ENCODE assay signal across 8 cellular contexts in genomic region chr5:60944904-60945759, GRCh38. TPM values are rescaled to one million over a fixed set of nuclear protein-coding genes. Genes with fewer than 3 reads are reported as not detected.
DNase-seq lines count a peak whose midpoint lies in the region; ATAC-seq, FAIRE-seq and TF ChIP-seq lines count a peak whose summit lies in the region.

Gene ERCC8, minus strand, starts transcription at chr5:60945070. Its CDS starts 62 bp downstream, at chr5:60945008.
Gene NDUFAF2, plus strand, starts transcription at chr5:60945205. Its CDS starts 51 bp downstream, at chr5:60945256.

- TF ChIP-seq POLR2A in GM12892 (IDR thresholded peaks at IDR 0.05; ENCODE audit: low read depth, low read length) (peak; percentile 75; the same call in 1 of the 2 replicates), adrenal gland (IDR thresholded peaks at IDR 0.05) (peak in 1 of 2 donors; percentile 52), upper lobe of left lung (IDR thresholded peaks at IDR 0.05) (peak in 3 of 4 donors; percentile 35 to 71 (median 39))

- 0 to 3% (median 1%) methylated on average over 21 to 61 of the region's 61 CpGs for WGBS in adrenal gland, 4 donors
- 0% methylated on average over 9 to 55 of the region's 61 CpGs for WGBS in upper lobe of left lung, 2 donors

- peaks cover 11 to 18% of the 10 kb centered on the region in 2 donors for H3K4me1 ChIP-seq in adrenal gland (replicated peaks in 1 of 2)
- peaks cover 14 to 23% (median 18%) of the 10 kb centered on the region in 4 donors for H3K4me1 ChIP-seq in upper lobe of left lung

- ATAC-seq in HG02840 (IDR thresholded peaks at IDR 0.05; ENCODE audit: low FRiP score, unreplicated experiment) (peak; percentile 100), left cardiac atrium (peak; percentile 100), upper lobe of left lung (ENCODE audit: low FRiP score in 2 of 2) (peak; percentile 99 to 100)

- DNase-seq in GM12892 (ENCODE audit: insufficient read length) (peak; percentile 80), NCI-H1436 (lab: John Stamatoyannopoulos, UW) (peak; percentile 87), SW480 (ENCODE audit: low spot score) (peak; percentile 90), adrenal gland (peak; percentile 90 to 97 (median 93)), left cardiac atrium (peak; percentile 94), posterior cingulate gyrus (peak; percentile 85 to 99 (median 93)), upper lobe of left lung (peak; percentile 92 to 94)

- peak; percentile 98 for FAIRE-seq in GM12892 (lab: Jason Lieb, UNC)

- H3K4me3 ChIP-seq in adrenal gland (peak within 1 kb of the TSS in 3 of 4 donors; percentile 66 to 92 (median 79)), upper lobe of left lung (peak within 1 kb of the TSS; percentile 74 to 80 (median 76))

- H3K27ac ChIP-seq in adrenal gland (peak within 1 kb of the TSS; percentile 18 to 84 (median 74)), upper lobe of left lung (peak within 1 kb of the TSS; percentile 80 to 88 (median 84))

- H3K27me3 ChIP-seq in adrenal gland (no peaks in the 10 kb centered on the region), upper lobe of left lung (no peaks in the 10 kb centered on the region)

- no peaks in the 10 kb centered on the region for H3K9me3 ChIP-seq in adrenal gland (replicated peaks in 1 of 3)
- no peaks in the 10 kb centered on the region for H3K9me3 ChIP-seq in upper lobe of left lung

- intact Hi-C loops in adrenal gland (cut with DNase I) (no loop called here), left cardiac atrium (cut with DNase I) (loop anchor here in 1 of 2 donors (10.0 kb wide), 1 partner anchor 380 kb away; no protein-coding TSS in a partner anchor), posterior cingulate gyrus (cut with DNase I) (loop anchor here (10.0 kb wide), 1 partner anchor 220 kb away; the partner anchor contains the start of gene SMIM15)

- no peak for TF ChIP-seq EP300 in upper lobe of left lung (IDR thresholded peaks at IDR 0.05)

- H3K36me3 ChIP-seq in adrenal gland (replicated peaks in 1 of 2), result no peaks in the 10 kb centered on the region
- no peaks in the 10 kb centered on the region for H3K36me3 ChIP-seq in upper lobe of left lung

- TF ChIP-seq CTCF in adrenal gland (IDR thresholded peaks at IDR 0.05) (no peak), upper lobe of left lung (IDR thresholded peaks at IDR 0.05) (no peak)

RNA-seq across cellular contexts. Expression of gene ERCC8, which starts in this region (rescaled TPM):
- polyA plus RNA-seq in GM12892 (2012; ENCODE audit: missing spikeins), result 8.8 TPM
- total RNA-seq in adrenal gland, result 10 to 100 TPM in 4 of 8 donors, 1 to 10 TPM in 4; 7.6 to 16.8 (median 9.7) TPM
- polyA plus RNA-seq in adrenal gland, result 10 to 100 TPM in 1 of 3 donors, 1 to 10 TPM in 2; 3.7 to 11.6 (median 5.3) TPM
- total RNA-seq in left cardiac atrium, result 1 to 10 TPM; 6.1 to 9.0 TPM
- total RNA-seq in upper lobe of left lung, result 10 to 100 TPM in 3 of 6 donors, 1 to 10 TPM in 3; 5.8 to 17.2 (median 11.2) TPM

RNA-seq across cellular contexts. Expression of gene NDUFAF2, which starts in this region (rescaled TPM):
- polyA plus RNA-seq in GM12892 (2012; ENCODE audit: missing spikeins), result 52.7 TPM
- 10 to 100 TPM; 12.0 to 52.6 (median 26.9) TPM for total RNA-seq in adrenal gland
- 100 to 1,000 TPM in 1 of 3 donors, 10 to 100 TPM in 2; 40.4 to 127 (median 49.4) TPM for polyA plus RNA-seq in adrenal gland
- total RNA-seq in left cardiac atrium, result 10 to 100 TPM; 34.5 to 42.8 TPM
- total RNA-seq in upper lobe of left lung, result 10 to 100 TPM in 5 of 6 donors, not detected in 1; 14.2 to 41.6 (median 20.5) TPM

Comparison
In these comparisons a context has a peak if more than half of its experiments do, and no peak if none do; other contexts are left out.
1. Peak in every context shown above with its lines: DNase-seq, ATAC-seq, H3K4me3 ChIP-seq and H3K27ac ChIP-seq.